8 cellular contexts compared by ENCODE assay signal in genomic region chr19:19063183-19064097, GRCh38. TPM values are rescaled to one million over a fixed set of nuclear protein-coding genes. Genes with fewer than 3 reads are reported as not detected.
A peak's percentile ranks its signal among the peaks of the same experiment; 100 is the strongest.
DNase-seq lines count a peak whose midpoint lies in the region; ATAC-seq and TF ChIP-seq lines count a peak whose summit lies in the region.

Gene SLC25A42, plus strand, starts transcription at chr19:19063994. Its CDS starts 32,131 bp downstream, at chr19:19096125.

- peak within 1 kb of the TSS; percentile 71 for H2AFZ ChIP-seq in fibroblast of lung (ENCODE audit: low read length)

- H3K4me1 ChIP-seq in DOHH2 (ENCODE audit: control insufficient read depth, low read length) (peaks cover 48% of the 10 kb centered on the region), fibroblast of lung (ENCODE audit: control insufficient read depth, extremely low read depth, insufficient read depth, low read length) (peaks cover 17% of the 10 kb centered on the region)
- peaks cover 11 to 15% of the 10 kb centered on the region in 2 donors for H3K4me1 ChIP-seq in naive thymus-derived CD4-positive, alpha-beta T cell (ENCODE audit: control insufficient read depth in 2 of 2, insufficient read depth in 2 of 2, low read length in 2 of 2)

- peak within 1 kb of the TSS; percentile 60 for H3K9ac ChIP-seq in fibroblast of lung (ENCODE audit: insufficient read depth, low read length)

- intact Hi-C loops in naive thymus-derived CD4-positive, alpha-beta T cell (cut with micrococcal nuclease): loop anchor here (1.0 to 10.0 kb wide), 11 partner anchors 29 to 541 kb away; partner anchors contain the start of genes BORCS8 (in 2 of the 2), MAU2 (in 2 of the 2), RFXANK (in 2 of the 2) and SUGP1 (in 2 of the 2)

- DNase-seq in GOT3 (lab: John Stamatoyannopoulos, UW) (peak; percentile 98), LNCaP clone FGC (ENCODE audit: low read depth) (peak; percentile 99), RWPE1 (ENCODE audit: low spot score) (peak; percentile 100), fibroblast of lung (ENCODE audit: low read depth in 2 of 2) (peak; percentile 100)
- DNase-seq in naive thymus-derived CD4-positive, alpha-beta T cell: peak; percentile 93 to 100 (median 99)
- DNase-seq in stimulated activated naive B cell treated with anti-CD40 and anti-IgM and Interleukin-4, amounts not matched to agents 10 μg/mL and 1 μg/mL and 100 μg/mL, for 72 hours: peak; percentile 100

- CTCF ChIA-PET in RWPE1 (lab: Yijun Ruan, JAX): no interaction called here
- CTCF ChIA-PET in naive thymus-derived CD4-positive, alpha-beta T cell (lab: Charles Lee): interaction anchor here (0.5 to 1.3 kb wide), 3 partner anchors 12 to 112 kb away, joined by 3 read pairs; no protein-coding TSS in a partner anchor

- peaks cover 6% of the 10 kb centered on the region for H3K4me1 Mint-ChIP-seq in activated T-helper 17 cell treated with anti-CD3 and anti-CD28 coated beads, Interleukin-2, amount 50 U/mL, for 72 hours
- H3K4me1 Mint-ChIP-seq in naive thymus-derived CD4-positive, alpha-beta T cell: peaks cover 5 to 41% (median 35%) of the 10 kb centered on the region in 7 donors
- H3K4me1 Mint-ChIP-seq in stimulated activated naive B cell treated with anti-CD40 and anti-IgM and Interleukin-4, amounts not matched to agents 10 μg/mL and 1 μg/mL and 100 μg/mL, for 72 hours: peaks cover 17 to 44% of the 10 kb centered on the region in 2 donors

- H3K9me2 ChIP-seq in DOHH2 (replicated peaks; ENCODE audit: control insufficient read depth, low read length): no peaks in the 10 kb centered on the region

- peak within 1 kb of the TSS; percentile 69 for H3K27ac ChIP-seq in DOHH2 (ENCODE audit: low read depth, low read length)
- peak within 1 kb of the TSS; percentile 73 for H3K27ac ChIP-seq in RWPE1
- H3K27ac ChIP-seq in fibroblast of lung (ENCODE audit: insufficient read depth, low read length): peak within 1 kb of the TSS; percentile 47
- H3K27ac ChIP-seq in naive thymus-derived CD4-positive, alpha-beta T cell (ENCODE audit: low read depth, low read length): peak within 1 kb of the TSS; percentile 83

- peaks cover under 1% of the 10 kb centered on the region for H3K36me3 ChIP-seq in DOHH2 (ENCODE audit: control insufficient read depth, low read length)
- H3K36me3 ChIP-seq in fibroblast of lung (ENCODE audit: control insufficient read depth, insufficient read depth, low read length): peaks cover 4% of the 10 kb centered on the region
- peaks cover 0 to 4% (median 0%) of the 10 kb centered on the region in 3 experiments for H3K36me3 ChIP-seq in naive thymus-derived CD4-positive, alpha-beta T cell (ENCODE audit: control insufficient read depth in 2 of 3, insufficient read depth in 3 of 3, low read length in 3 of 3)

- H3K27ac Mint-ChIP-seq in activated T-helper 17 cell treated with anti-CD3 and anti-CD28 coated beads, Interleukin-2, amount 50 U/mL, for 72 hours: peak within 1 kb of the TSS; percentile 75
- peak within 1 kb of the TSS; percentile 75 to 98 (median 83) for H3K27ac Mint-ChIP-seq in naive thymus-derived CD4-positive, alpha-beta T cell
- peak within 1 kb of the TSS; percentile 89 for H3K27ac Mint-ChIP-seq in stimulated activated naive B cell treated with anti-CD40 and anti-IgM and Interleukin-4, amounts not matched to agents 10 μg/mL and 1 μg/mL and 100 μg/mL, for 72 hours

- H3K36me3 Mint-ChIP-seq in activated T-helper 17 cell treated with anti-CD3 and anti-CD28 coated beads, Interleukin-2, amount 50 U/mL, for 72 hours (ENCODE audit: low read depth): no peaks in the 10 kb centered on the region
- H3K36me3 Mint-ChIP-seq in naive thymus-derived CD4-positive, alpha-beta T cell: no peaks in the 10 kb centered on the region
- peaks cover 18 to 28% of the 10 kb centered on the region in 2 donors for H3K36me3 Mint-ChIP-seq in stimulated activated naive B cell treated with anti-CD40 and anti-IgM and Interleukin-4, amounts not matched to agents 10 μg/mL and 1 μg/mL and 100 μg/mL, for 72 hours

- H3K9me3 Mint-ChIP-seq in activated T-helper 17 cell treated with anti-CD3 and anti-CD28 coated beads, Interleukin-2, amount 50 U/mL, for 72 hours: no peaks in the 10 kb centered on the region
- no peaks in the 10 kb centered on the region for H3K9me3 Mint-ChIP-seq in naive thymus-derived CD4-positive, alpha-beta T cell
- no peaks in the 10 kb centered on the region for H3K9me3 Mint-ChIP-seq in stimulated activated naive B cell treated with anti-CD40 and anti-IgM and Interleukin-4, amounts not matched to agents 10 μg/mL and 1 μg/mL and 100 μg/mL, for 72 hours

- H3K79me2 ChIP-seq in DOHH2 (ENCODE audit: control insufficient read depth, low read length) (peaks cover 39% of the 10 kb centered on the region), fibroblast of lung (ENCODE audit: control insufficient read depth, insufficient read depth, low read length) (no peaks in the 10 kb centered on the region)

- H3F3A ChIP-seq in DOHH2 (ENCODE audit: control insufficient read depth, insufficient read depth): peaks cover 23% of the 10 kb centered on the region

- H3K9me3 ChIP-seq in DOHH2 (ENCODE audit: control insufficient read depth, insufficient read depth, low read length): no peaks in the 10 kb centered on the region
- no peaks in the 10 kb centered on the region for H3K9me3 ChIP-seq in fibroblast of lung (ENCODE audit: control insufficient read depth, insufficient read depth, low read depth, low read length)
- no peaks in the 10 kb centered on the region for H3K9me3 ChIP-seq in naive thymus-derived CD4-positive, alpha-beta T cell (ENCODE audit: control insufficient read depth in 2 of 3, low read length in 3 of 3)

- TF ChIP-seq CTCF in DOHH2 (IDR thresholded peaks at IDR 0.05; ENCODE audit: low read depth, low read length, poor library complexity, severe bottlenecking) (no peak), LNCaP clone FGC (IDR thresholded peaks at IDR 0.05; ENCODE audit: control insufficient read depth, extremely low read depth, insufficient read depth) (no peak), RWPE1 (conservative IDR thresholded peaks at IDR 0.05; ENCODE audit: low read depth) (no peak), fibroblast of lung (conservative IDR thresholded peaks at IDR 0.05 in 1 of 2, IDR thresholded peaks at IDR 0.05 in 1 of 2; ENCODE audit: low read depth in 1 of 2, low read length in 2 of 2) (no peak)

- no peaks in the 10 kb centered on the region for H4K20me1 ChIP-seq in DOHH2 (ENCODE audit: control insufficient read depth, insufficient read depth, low read depth, low read length)
- H4K20me1 ChIP-seq in fibroblast of lung (ENCODE audit: control insufficient read depth, extremely low read depth, insufficient read depth, low read length): no peaks in the 10 kb centered on the region

- ATAC-seq in activated T-helper 17 cell treated with anti-CD3 and anti-CD28 coated beads, Interleukin-2, amount 50 U/mL, for 72 hours (replicated peaks): peak; percentile 96
- peak; percentile 95 for ATAC-seq in naive thymus-derived CD4-positive, alpha-beta T cell
- peak; percentile 92 to 93 for ATAC-seq in stimulated activated naive B cell treated with anti-CD40 and anti-IgM and Interleukin-4, amounts not matched to agents 10 μg/mL and 1 μg/mL and 100 μg/mL, for 72 hours (replicated peaks)

- H3K4me3 Mint-ChIP-seq in activated T-helper 17 cell treated with anti-CD3 and anti-CD28 coated beads, Interleukin-2, amount 50 U/mL, for 72 hours: peak within 1 kb of the TSS; percentile 87
- H3K4me3 Mint-ChIP-seq in naive thymus-derived CD4-positive, alpha-beta T cell: peak within 1 kb of the TSS; percentile 83 to 99 (median 92)
- H3K4me3 Mint-ChIP-seq in stimulated activated naive B cell treated with anti-CD40 and anti-IgM and Interleukin-4, amounts not matched to agents 10 μg/mL and 1 μg/mL and 100 μg/mL, for 72 hours: peak within 1 kb of the TSS; percentile 90 to 92

- H3K27me3 Mint-ChIP-seq in activated T-helper 17 cell treated with anti-CD3 and anti-CD28 coated beads, Interleukin-2, amount 50 U/mL, for 72 hours: no peaks in the 10 kb centered on the region
- no peaks in the 10 kb centered on the region for H3K27me3 Mint-ChIP-seq in naive thymus-derived CD4-positive, alpha-beta T cell
- no peaks in the 10 kb centered on the region for H3K27me3 Mint-ChIP-seq in stimulated activated naive B cell treated with anti-CD40 and anti-IgM and Interleukin-4, amounts not matched to agents 10 μg/mL and 1 μg/mL and 100 μg/mL, for 72 hours

- H3K4me2 ChIP-seq in DOHH2 (ENCODE audit: low read length) (peak within 1 kb of the TSS; percentile 89), fibroblast of lung (ENCODE audit: extremely low read depth, insufficient read depth, low read length) (peak within 1 kb of the TSS; percentile 99)

- H3K27me3 ChIP-seq in DOHH2 (ENCODE audit: control insufficient read depth, low read length) (no peaks in the 10 kb centered on the region), fibroblast of lung (ENCODE audit: control insufficient read depth, insufficient read depth, low read length) (no peaks in the 10 kb centered on the region)
- H3K27me3 ChIP-seq in naive thymus-derived CD4-positive, alpha-beta T cell (ENCODE audit: control insufficient read depth in 2 of 2, insufficient read depth in 2 of 2, low read length in 2 of 2): no peaks in the 10 kb centered on the region

- POLR2A ChIA-PET in RWPE1 (lab: Yijun Ruan, JAX; ENCODE audit: low non-redundant PET): no interaction called here
- POLR2A ChIA-PET in naive thymus-derived CD4-positive, alpha-beta T cell (lab: Charles Lee): interaction anchor here (0.6 to 1.6 kb wide), 4 partner anchors 33 to 692 kb away, joined by 3 to 4 read pairs (median 3); partner anchors contain the start of genes COPE and DDX49

- H3K4me3 ChIP-seq in DOHH2 (ENCODE audit: low read length): peak within 1 kb of the TSS; percentile 83
- peak within 1 kb of the TSS; percentile 80 for H3K4me3 ChIP-seq in LNCaP clone FGC (ENCODE audit: low read depth, low read length)
- peak within 1 kb of the TSS; percentile 67 to 79 (median 76) for H3K4me3 ChIP-seq in fibroblast of lung (replicated peaks in 1 of 4; ENCODE audit: control extremely low read depth in 1 of 4, insufficient read depth in 1 of 4, low read depth in 3 of 4, low read length in 4 of 4)
- peak within 1 kb of the TSS; percentile 82 for H3K4me3 ChIP-seq in naive thymus-derived CD4-positive, alpha-beta T cell (ENCODE audit: low read length)

RNA-seq across cellular contexts. Expression of gene SLC25A42, which starts in this region (rescaled TPM):
- 10 to 100 TPM; 14.1 to 18.5 TPM for total RNA-seq in activated T-helper 17 cell treated with anti-CD3 and anti-CD28 coated beads, Interleukin-2, amount 50 U/mL, for 72 hours
- 4.9 and 7.1 TPM in 2 replicates for total RNA-seq in fibroblast of lung
- 3.5 and 3.6 TPM in 2 replicates for polyA plus RNA-seq in fibroblast of lung
- 5.6 and 5.9 TPM in 2 replicates for polyA plus RNA-seq in fibroblast of lung (2012)
- 4.8 and 11.4 TPM in 2 replicates for polyA minus RNA-seq in fibroblast of lung (ENCODE audit: low replicate concordance)
- total RNA-seq in naive thymus-derived CD4-positive, alpha-beta T cell: 10 to 100 TPM; 19.0 to 36.1 (median 21.6) TPM
- polyA plus RNA-seq in naive thymus-derived CD4-positive, alpha-beta T cell: 10 to 100 TPM in 1 of 2 donors, 1 to 10 TPM in 1; 8.2 to 19.6 TPM

Comparison
In these comparisons a context has a peak if more than half of its experiments do, and no peak if none do; other contexts are left out.
1. Peak in every context shown above with its lines: DNase-seq, ATAC-seq, H3K4me3 ChIP-seq and H3K27ac ChIP-seq.